In genomic region chr2:110865188-110865587, GRCh38 we compare ENCODE assay signal across 8 cellular contexts.
DNase-seq lines count a peak whose midpoint lies in the region; ATAC-seq and TF ChIP-seq lines count a peak whose summit lies in the region.

No MANE protein-coding gene starts in this region.

- no peaks in the 10 kb centered on the region for H3K36me3 Mint-ChIP-seq in activated naive CD8-positive, alpha-beta T cell

- TF ChIP-seq CTCF in GM12864 (IDR thresholded peaks at IDR 0.05; ENCODE audit: low read depth, low read length, missing control alignments) = no peak
- no peak for TF ChIP-seq CTCF in coronary artery (IDR thresholded peaks at IDR 0.05)

- H3K4me1 Mint-ChIP-seq in activated naive CD8-positive, alpha-beta T cell (ENCODE audit: low read depth) = peaks cover 54% of the 10 kb centered on the region

- DNase-seq in GM12864 (ENCODE audit: low read depth) (peak; percentile 77), amygdala (lab: John Stamatoyannopoulos, UW) (no peak), cerebellum (ENCODE audit: low spot score) (no peak), NCI-H748 treated with DMSO at 0.1 percent for 48 hours (lab: John Stamatoyannopoulos, UW) (no peak), coronary artery (ENCODE audit: low spot score) (no peak)

- peak; percentile 96 for ATAC-seq in GM19395 (IDR thresholded peaks at IDR 0.05; ENCODE audit: unreplicated experiment)
- ATAC-seq in HG03103 (IDR thresholded peaks at IDR 0.05; ENCODE audit: low read depth, unreplicated experiment) = peak; percentile 87

- peak overlapping the region; percentile 34 for H3K4me3 Mint-ChIP-seq in activated naive CD8-positive, alpha-beta T cell

- H3K27me3 Mint-ChIP-seq in activated naive CD8-positive, alpha-beta T cell = peaks cover 1% of the 10 kb centered on the region

- H3K27ac Mint-ChIP-seq in activated naive CD8-positive, alpha-beta T cell = peak overlapping the region; percentile 77

- no peak overlapping the region for H3K27ac ChIP-seq in coronary artery

- no peaks in the 10 kb centered on the region for H3K9me3 Mint-ChIP-seq in activated naive CD8-positive, alpha-beta T cell (ENCODE audit: low read depth)

- H3K4me3 ChIP-seq in GM12864 (ENCODE audit: low read depth, low read length) = no peak overlapping the region
- no peak overlapping the region for H3K4me3 ChIP-seq in coronary artery
